Comparison of ENCODE assay signal across 16 cellular contexts in the genomic region with DNA sequence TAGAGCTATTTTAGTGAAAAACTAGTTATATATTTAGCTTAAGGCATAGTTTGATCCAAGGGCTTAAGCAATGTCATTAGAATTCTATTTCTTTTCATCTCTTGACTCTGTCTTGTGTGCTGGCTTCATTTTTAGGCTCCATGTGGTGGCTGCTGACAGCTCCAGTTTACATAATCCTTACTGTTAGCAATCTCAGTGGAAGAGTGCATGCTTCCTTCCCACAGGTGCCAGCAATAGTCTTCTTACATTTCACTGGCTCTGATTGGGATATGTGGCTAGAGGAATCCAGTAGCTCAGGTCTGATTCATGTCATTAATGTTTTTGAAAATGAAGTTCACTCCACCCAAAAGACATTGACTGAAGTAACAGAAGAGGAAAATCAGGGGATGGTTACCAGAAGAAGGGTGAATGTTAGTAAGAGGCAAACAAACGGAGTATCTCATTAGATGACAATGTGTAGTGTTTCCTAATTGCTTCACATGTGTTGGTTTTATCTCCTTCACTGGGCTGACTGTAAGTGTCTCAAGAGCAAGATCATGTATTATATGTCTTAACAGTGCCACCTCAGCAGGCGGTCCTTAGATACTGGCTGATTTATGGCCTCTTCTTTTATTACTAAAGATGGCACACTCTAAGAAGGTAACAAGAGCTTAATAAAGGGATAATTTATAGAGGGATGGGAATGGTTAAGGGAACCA.
"Had no signal": no experiment of that assay in that cellular context is flagged by ENCODE, and none has a peak within 500 bp of the region (broad histone marks: within the 10 kb centered on the region; RNA-seq: fewer than 3 reads in every experiment).

No MANE protein-coding gene starts in this region.

- ATAC-seq: activated naive CD4-positive, alpha-beta T cell treated with anti-CD3 and anti-CD28 coated beads, Interleukin-2, amount 50 U/mL, for 72 hours; activated T-cell treated with anti-CD3 and anti-CD28 coated beads, Interleukin-2, amount 50 U/mL, for 72 hours; foreskin keratinocyte; naive thymus-derived CD8-positive, alpha-beta T cell had no signal

- H3K27ac ChIP-seq: foreskin keratinocyte, neutrophil, parathyroid adenoma, transverse colon, vagina had no signal

- H3K9me3 ChIP-seq: neutrophil, transverse colon, vagina had no signal

- H3K36me3 ChIP-seq: neutrophil, transverse colon, vagina had no signal

- H3K4me3 ChIP-seq: transverse colon, vagina had no signal

- H3K27me3 ChIP-seq: foreskin keratinocyte, neutrophil, transverse colon, vagina had no signal

- DNase-seq: activated CD4-positive, alpha-beta T cell treated with anti-CD3 and anti-CD28 coated beads, Interleukin-2, amount 10 ng/mL, durations not matched to agents 7 days and 5 days; activated CD4-positive, CD25-positive, alpha-beta regulatory T cell; activated CD8-positive, alpha-beta memory T cell treated with anti-CD3 and anti-CD28 coated beads, Interleukin-2, amount 50 U/mL, for 48 hours; activated gamma-delta T cell; activated T-cell treated with anti-CD3 and anti-CD28 coated beads, Interleukin-2, amount 50 U/mL, for 72 hours; effector memory CD4-positive, alpha-beta T cell; foreskin keratinocyte; naive thymus-derived CD8-positive, alpha-beta T cell; small intestine; stimulated activated CD4-positive, alpha-beta T cell treated with anti-CD3 and anti-CD28 coated beads, Interleukin-4, amount 100 ng/mL, for 24 hours; stimulated activated naive CD4-positive, alpha-beta T cell treated with Interleukin-2 at 50 U/mL for 16 hours; transverse colon had no signal

- FAIRE-seq: small intestine had no signal

- H3K4me1 ChIP-seq: parathyroid adenoma had no signal
